Comparison of ENCODE assay signal across 18 cellular contexts in the genomic region with DNA sequence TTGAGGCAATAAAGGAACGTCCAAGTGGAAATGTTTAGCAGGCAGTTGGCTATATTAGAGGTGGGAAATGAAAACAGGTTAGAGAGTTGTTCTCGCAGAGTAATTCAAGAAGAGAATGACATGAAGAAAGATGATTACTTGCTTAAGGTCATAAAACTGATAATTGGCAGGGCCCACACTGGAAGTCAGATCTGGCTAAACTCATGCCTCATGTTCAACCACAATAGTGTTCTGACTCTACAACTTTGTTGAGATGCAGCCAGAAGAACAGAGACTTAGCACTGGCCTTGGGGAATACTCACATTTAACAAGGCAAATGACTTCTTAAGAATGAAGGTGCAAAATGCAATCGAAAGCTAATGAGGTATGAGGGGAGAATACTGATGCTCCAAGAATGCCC. TPM values are rescaled to one million over a fixed set of nuclear protein-coding genes. Genes with fewer than 3 reads are reported as not detected.
DNase-seq lines count a peak whose midpoint lies in the region; ATAC-seq and TF ChIP-seq lines count a peak whose summit lies in the region.
"Had no signal": no experiment of that assay in that cellular context is flagged by ENCODE, and none has a peak within 500 bp of the region (broad histone marks: within the 10 kb centered on the region; RNA-seq: fewer than 3 reads in every experiment).

No MANE protein-coding gene starts in this region.

- H3K27ac ChIP-seq in right cardiac atrium (ENCODE audit: low read length) (peak overlapping the region; percentile 6), upper lobe of left lung (peak overlapping the region; percentile 63 to 86 (median 70))
- H3K27ac ChIP-seq in effector memory CD4-positive, alpha-beta T cell (ENCODE audit: insufficient read depth, low read length, poor library complexity, severe bottlenecking): no peak overlapping the region
- H3K27ac ChIP-seq: cardiac muscle cell had no signal

- intact Hi-C loops in right cardiac atrium (cut with DNase I): no loop called here
- intact Hi-C loops in left ventricle myocardium superior (cut with micrococcal nuclease): no loop called here

- H3K4me1 ChIP-seq in right cardiac atrium (ENCODE audit: control insufficient read depth, insufficient read depth, low read length) (no peaks in the 10 kb centered on the region), upper lobe of left lung (peaks cover 7 to 22% (median 14%) of the 10 kb centered on the region in 4 donors)
- peaks cover 11% of the 10 kb centered on the region for H3K4me1 ChIP-seq in effector memory CD4-positive, alpha-beta T cell (ENCODE audit: control insufficient read depth, insufficient read depth, low read length, poor library complexity, severe bottlenecking)

- H3K4me3 ChIP-seq in right cardiac atrium (ENCODE audit: low read length): no peak overlapping the region
- H3K4me3 ChIP-seq in effector memory CD4-positive, alpha-beta T cell (ENCODE audit: insufficient read depth, low read depth, low read length, poor library complexity, severe bottlenecking): peak overlapping the region; percentile 40
- H3K4me3 ChIP-seq in upper lobe of left lung: no peak overlapping the region
- H3K4me3 ChIP-seq: cardiac muscle cell, MG63 had no signal

- H3K9me3 ChIP-seq in right cardiac atrium (ENCODE audit: control insufficient read depth, low read length) (no peaks in the 10 kb centered on the region), upper lobe of left lung (peaks cover 0 to 10% (median 3%) of the 10 kb centered on the region in 4 donors)
- H3K9me3 ChIP-seq in effector memory CD4-positive, alpha-beta T cell (ENCODE audit: control insufficient read depth, low read length): no peaks in the 10 kb centered on the region

- WGBS in right cardiac atrium: 77% methylated on average over 3 of the region's 3 CpGs
- 77 to 83% methylated on average over 3 of the region's 3 CpGs for WGBS in upper lobe of left lung, 2 donors

- no peak for ATAC-seq in right cardiac atrium
- ATAC-seq in left ventricle myocardium superior: no peak
- no peak for ATAC-seq in upper lobe of left lung (ENCODE audit: low FRiP score in 2 of 2)

- TF ChIP-seq CTCF in upper lobe of left lung (IDR thresholded peaks at IDR 0.05): no peak

- DNase-seq in right cardiac atrium (no peak), left ventricle myocardium superior (no peak), NOMO-1 treated with DMSO at 0.1 percent for 48 hours (lab: John Stamatoyannopoulos, UW; ENCODE audit: unreplicated experiment) (peak; percentile 53), upper lobe of left lung (no peak), NCI-H1048 (lab: John Stamatoyannopoulos, UW) (no peak), pons (ENCODE audit: low spot score) (no peak), cerebellar nuclear complex (lab: John Stamatoyannopoulos, UW) (no peak)
- no peak for DNase-seq in effector memory CD4-positive, alpha-beta T cell
- DNase-seq: activated gamma-delta T cell treated with Interleukin-2 at 50 U/mL for 16 hours, DMS153, foreskin fibroblast, H7, MG63, NCI-H2081, NCI-H774, retina had no signal

- no peaks in the 10 kb centered on the region for H3K36me3 ChIP-seq in effector memory CD4-positive, alpha-beta T cell (ENCODE audit: control insufficient read depth, insufficient read depth, low read length)
- no peaks in the 10 kb centered on the region for H3K36me3 ChIP-seq in upper lobe of left lung
- H3K36me3 ChIP-seq: cardiac muscle cell, MG63 had no signal

- TF ChIP-seq EP300 in upper lobe of left lung (IDR thresholded peaks at IDR 0.05): no peak

- no peak for TF ChIP-seq POLR2A in upper lobe of left lung (IDR thresholded peaks at IDR 0.05)

- H3K27me3 ChIP-seq in right cardiac atrium (ENCODE audit: control insufficient read depth, insufficient read depth) (no peaks in the 10 kb centered on the region), upper lobe of left lung (no peaks in the 10 kb centered on the region)
- no peaks in the 10 kb centered on the region for H3K27me3 ChIP-seq in effector memory CD4-positive, alpha-beta T cell (replicated peaks; ENCODE audit: control insufficient read depth, insufficient read depth, low read length, poor library complexity, severe bottlenecking)
- H3K27me3 ChIP-seq: MG63 had no signal

RNA-seq across cellular contexts. Expression of gene TNFSF8, which starts 27.2 kb away (rescaled TPM):
- total RNA-seq in right cardiac atrium (1 to 10 TPM in 1 of 4 donors, under 1 TPM in 3; 0.40 to 1.0 (median 0.92) TPM), left ventricle myocardium superior (0.77 TPM), upper lobe of left lung (1 to 10 TPM; 2.6 to 6.5 (median 4.8) TPM)
- 0.18 TPM for polyA plus RNA-seq in right cardiac atrium
- total RNA-seq: cardiac muscle cell, H7, lung microvascular endothelial cell had no signal
- polyA plus RNA-seq: cardiac muscle cell had no signal
